In the genomic region with DNA sequence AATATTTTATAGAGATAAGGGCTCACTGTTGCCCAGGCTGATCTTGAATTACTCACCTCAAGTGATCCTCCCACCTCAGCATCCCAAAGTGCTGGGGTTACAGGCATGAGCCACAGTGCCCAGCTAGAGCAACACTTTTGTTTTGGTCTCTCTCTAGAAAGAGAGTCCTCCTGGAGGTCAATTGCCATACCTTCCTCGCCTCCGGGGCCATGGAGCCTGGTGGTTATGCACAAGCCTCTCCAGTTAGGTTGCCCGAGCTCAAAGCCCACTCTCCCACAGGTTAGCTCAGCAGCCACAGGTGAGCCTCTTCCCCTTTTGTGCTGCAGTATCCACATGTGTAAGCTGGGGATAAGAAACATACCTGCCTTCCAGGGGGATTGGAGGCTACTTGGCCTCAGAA, we compare ENCODE assay signal across 35 cellular contexts.
"Had no signal": no experiment of that assay in that cellular context is flagged by ENCODE, and none has a peak within 500 bp of the region (broad histone marks: within the 10 kb centered on the region; RNA-seq: fewer than 3 reads in every experiment).

No MANE protein-coding gene starts in this region.

- H3K36me3 ChIP-seq: MG63 had no signal

- DNase-seq: Karpas-422, Kasumi-1, KBM-7, KG1, MG63, MM.1S, MV-4-11, NCI-H1048, NCI-H1092, NCI-H1092 treated with DMSO at 0.1 percent for 48 hours, NCI-H1105, NCI-H1105 treated with DMSO at 0.1 percent for 48 hours, NCI-H1417, NCI-H1417 treated with DMSO at 0.1 percent for 48 hours, NCI-H1436, NCI-H1436 treated with DMSO at 0.1 percent for 48 hours, NCI-H146, NCI-H1694, NCI-H1694 treated with DMSO at 0.1 percent for 48 hours, NCI-H187, NCI-H187 treated with DMSO at 0.1 percent for 48 hours, NCI-H1930, NCI-H2029, NCI-H2029 treated with DMSO at 0.1 percent for 48 hours, NCI-H2081, NCI-H2081 treated with DMSO at 0.1 percent for 48 hours, NCI-H2107, NCI-H2171, NCI-H2171 treated with DMSO at 0.1 percent for 48 hours, NCI-H2227 treated with DMSO at 0.1 percent for 48 hours, NCI-H226, NCI-H345, NCI-H446, NCI-H446 treated with DMSO at 0.1 percent for 48 hours had no signal

- H3K9me3 ChIP-seq: MG63 had no signal

- H3K27ac ChIP-seq: KMS-11 had no signal

- H3K4me3 ChIP-seq: MG63 had no signal

- H3K27me3 ChIP-seq: MG63 had no signal
